Comparison of ENCODE assay signal across 1 cellular context in the genomic region with DNA sequence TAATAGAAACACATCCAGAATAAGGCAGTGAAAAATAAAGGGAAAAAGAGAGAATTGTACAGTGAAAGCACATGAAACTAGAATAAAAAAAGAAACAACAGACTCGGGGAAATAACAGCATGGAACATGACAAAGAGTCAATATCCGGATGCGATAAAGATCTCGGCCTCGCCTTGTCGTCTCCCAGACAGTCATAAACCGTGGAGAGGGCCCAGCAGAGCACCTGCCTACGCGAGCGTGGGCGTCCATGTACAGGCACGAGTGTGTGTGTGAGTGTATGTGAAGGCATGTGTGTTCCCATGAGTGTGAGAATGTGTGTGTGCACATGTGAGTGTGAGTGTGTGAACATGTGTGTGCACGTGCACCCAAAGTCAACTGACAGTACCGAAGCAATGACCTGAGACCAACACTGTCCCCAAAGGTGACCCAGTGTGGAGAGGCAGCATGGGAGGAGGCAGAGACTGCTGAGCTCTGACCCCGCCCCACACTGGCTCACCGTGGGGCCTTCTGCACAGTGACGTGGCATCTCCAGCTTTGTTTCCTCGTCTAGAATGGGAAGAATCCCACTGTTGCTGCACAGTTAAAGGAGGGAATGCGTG.
TF ChIP-seq lines count a peak whose summit lies in the region.

No MANE protein-coding gene starts in this region.

TF ChIP-seq in H1, 55 proteins besides CTCF, POLR2A, EP300 and RAD21:
- TF ChIP-seq MAFK (IDR thresholded peaks at IDR 0.05; ENCODE audit: low read depth, low read length) (no peak), EZH2 (IDR thresholded peaks at IDR 0.05; ENCODE audit: low read depth, low read length, severe bottlenecking) (no peak), TEAD4 (IDR thresholded peaks at IDR 0.05; ENCODE audit: low read depth, low read length) (no peak), TAF1 (IDR thresholded peaks at IDR 0.05; ENCODE audit: low read depth, low read length) (no peak), NRF1 (IDR thresholded peaks at IDR 0.05; ENCODE audit: low read depth, low read length) (no peak), POU5F1 (IDR thresholded peaks at IDR 0.05; ENCODE audit: low read depth, low read length) (no peak)
- TF ChIP-seq, protein P1, sequence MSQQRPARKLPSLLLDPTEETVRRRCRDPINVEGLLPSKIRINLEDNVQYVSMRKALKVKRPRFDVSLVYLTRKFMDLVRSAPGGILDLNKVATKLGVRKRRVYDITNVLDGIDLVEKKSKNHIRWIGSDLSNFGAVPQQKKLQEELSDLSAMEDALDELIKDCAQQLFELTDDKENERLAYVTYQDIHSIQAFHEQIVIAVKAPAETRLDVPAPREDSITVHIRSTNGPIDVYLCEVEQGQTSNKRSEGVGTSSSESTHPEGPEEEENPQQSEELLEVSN (IDR thresholded peaks at IDR 0.05), result no peak
- TF ChIP-seq, protein P2, sequence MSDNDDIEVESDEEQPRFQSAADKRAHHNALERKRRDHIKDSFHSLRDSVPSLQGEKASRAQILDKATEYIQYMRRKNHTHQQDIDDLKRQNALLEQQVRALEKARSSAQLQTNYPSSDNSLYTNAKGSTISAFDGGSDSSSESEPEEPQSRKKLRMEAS (IDR thresholded peaks at IDR 0.05), result no peak
